Comparison of ENCODE assay signal across 1 cellular context in genomic region chr17:64919289-64920025, GRCh38.
TF ChIP-seq lines count a peak whose summit lies in the region.

LRRC37A3 (minus strand) TSS chr17:64919478; CDS start chr17:64897257, 22,221 bp downstream.

TF ChIP-seq in GM12878, 131 proteins besides CTCF, POLR2A, EP300 and RAD21 (continued from another document):
- TF ChIP-seq BHLHE40 (IDR thresholded peaks at IDR 0.05; ENCODE audit: borderline replicate concordance in 1 of 2, low read depth in 2 of 2, low read length in 1 of 2): peak; percentile 93 to 98
- 0 out of 2 replicates have a peak, but pooled peaks have one; percentile 17 for TF ChIP-seq ESRRA (IDR thresholded peaks at IDR 0.05; ENCODE audit: low read length)
- peak; percentile 72 for TF ChIP-seq RELA (IDR thresholded peaks at IDR 0.05; ENCODE audit: borderline replicate concordance, partially characterized antibody)
- peak; percentile 89 for TF ChIP-seq USF1 (IDR thresholded peaks at IDR 0.05; ENCODE audit: borderline replicate concordance, extremely low read length, insufficient read depth, low read depth, low read length)
- peak; percentile 92 for TF ChIP-seq TAF1 (IDR thresholded peaks at IDR 0.05; ENCODE audit: borderline replicate concordance, low read depth, low read length)
- peak; percentile 18 for TF ChIP-seq SP1 (IDR thresholded peaks at IDR 0.05; ENCODE audit: low read depth, low read length)
- TF ChIP-seq ASH2L (IDR thresholded peaks at IDR 0.05; ENCODE audit: borderline replicate concordance, low read depth): 0 out of 2 replicates have a peak, but pooled peaks have one; percentile 58
- TF ChIP-seq, protein P1, sequence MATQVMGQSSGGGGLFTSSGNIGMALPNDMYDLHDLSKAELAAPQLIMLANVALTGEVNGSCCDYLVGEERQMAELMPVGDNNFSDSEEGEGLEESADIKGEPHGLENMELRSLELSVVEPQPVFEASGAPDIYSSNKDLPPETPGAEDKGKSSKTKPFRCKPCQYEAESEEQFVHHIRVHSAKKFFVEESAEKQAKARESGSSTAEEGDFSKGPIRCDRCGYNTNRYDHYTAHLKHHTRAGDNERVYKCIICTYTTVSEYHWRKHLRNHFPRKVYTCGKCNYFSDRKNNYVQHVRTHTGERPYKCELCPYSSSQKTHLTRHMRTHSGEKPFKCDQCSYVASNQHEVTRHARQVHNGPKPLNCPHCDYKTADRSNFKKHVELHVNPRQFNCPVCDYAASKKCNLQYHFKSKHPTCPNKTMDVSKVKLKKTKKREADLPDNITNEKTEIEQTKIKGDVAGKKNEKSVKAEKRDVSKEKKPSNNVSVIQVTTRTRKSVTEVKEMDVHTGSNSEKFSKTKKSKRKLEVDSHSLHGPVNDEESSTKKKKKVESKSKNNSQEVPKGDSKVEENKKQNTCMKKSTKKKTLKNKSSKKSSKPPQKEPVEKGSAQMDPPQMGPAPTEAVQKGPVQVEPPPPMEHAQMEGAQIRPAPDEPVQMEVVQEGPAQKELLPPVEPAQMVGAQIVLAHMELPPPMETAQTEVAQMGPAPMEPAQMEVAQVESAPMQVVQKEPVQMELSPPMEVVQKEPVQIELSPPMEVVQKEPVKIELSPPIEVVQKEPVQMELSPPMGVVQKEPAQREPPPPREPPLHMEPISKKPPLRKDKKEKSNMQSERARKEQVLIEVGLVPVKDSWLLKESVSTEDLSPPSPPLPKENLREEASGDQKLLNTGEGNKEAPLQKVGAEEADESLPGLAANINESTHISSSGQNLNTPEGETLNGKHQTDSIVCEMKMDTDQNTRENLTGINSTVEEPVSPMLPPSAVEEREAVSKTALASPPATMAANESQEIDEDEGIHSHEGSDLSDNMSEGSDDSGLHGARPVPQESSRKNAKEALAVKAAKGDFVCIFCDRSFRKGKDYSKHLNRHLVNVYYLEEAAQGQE (IDR thresholded peaks at IDR 0.05; ENCODE audit: low read depth, low read length): 0 out of 2 replicates have a peak, but pooled peaks have one; percentile 16
- peak; percentile 77; the same call in 1 of the 2 replicates for TF ChIP-seq ZNF592 (IDR thresholded peaks at IDR 0.05)
- TF ChIP-seq BACH1 (IDR thresholded peaks at IDR 0.05; ENCODE audit: borderline replicate concordance): peak; percentile 57; the same call in 1 of the 2 replicates
- TF ChIP-seq MXI1 (IDR thresholded peaks at IDR 0.05; ENCODE audit: low read depth, low read length): peak; percentile 59; the same call in 1 of the 2 replicates
- TF ChIP-seq SMARCA5 (IDR thresholded peaks at IDR 0.05): peak; percentile 97
- TF ChIP-seq NKRF (conservative IDR thresholded peaks at IDR 0.05): 0 out of 2 replicates have a peak, but pooled peaks have one; percentile 3
- peak; percentile 89 for TF ChIP-seq ATF3 (IDR thresholded peaks at IDR 0.05; ENCODE audit: borderline replicate concordance, extremely low read depth, low read depth, low read length)
- TF ChIP-seq PML (IDR thresholded peaks at IDR 0.05; ENCODE audit: low read length): peak; percentile 74; the same call in 1 of the 2 replicates
- TF ChIP-seq, protein P2, sequence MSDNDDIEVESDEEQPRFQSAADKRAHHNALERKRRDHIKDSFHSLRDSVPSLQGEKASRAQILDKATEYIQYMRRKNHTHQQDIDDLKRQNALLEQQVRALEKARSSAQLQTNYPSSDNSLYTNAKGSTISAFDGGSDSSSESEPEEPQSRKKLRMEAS (IDR thresholded peaks at IDR 0.05; ENCODE audit: low read depth, low read length): peak; percentile 76; the same call in 1 of the 2 replicates
- TF ChIP-seq IRF3 (IDR thresholded peaks at IDR 0.05): peak; percentile 14; the same call in 1 of the 2 replicates
- TF ChIP-seq MEF2A (IDR thresholded peaks at IDR 0.05; ENCODE audit: insufficient read depth, low read depth, low read length): 0 out of 2 replicates have a peak, but pooled peaks have one; percentile 42
- peak; percentile 94 for TF ChIP-seq YY1 (IDR thresholded peaks at IDR 0.05; ENCODE audit: low read depth, low read length)
- peak; percentile 68 for TF ChIP-seq POLR2AphosphoS5 (IDR thresholded peaks at IDR 0.05; ENCODE audit: low read length)
- TF ChIP-seq, protein P3, sequence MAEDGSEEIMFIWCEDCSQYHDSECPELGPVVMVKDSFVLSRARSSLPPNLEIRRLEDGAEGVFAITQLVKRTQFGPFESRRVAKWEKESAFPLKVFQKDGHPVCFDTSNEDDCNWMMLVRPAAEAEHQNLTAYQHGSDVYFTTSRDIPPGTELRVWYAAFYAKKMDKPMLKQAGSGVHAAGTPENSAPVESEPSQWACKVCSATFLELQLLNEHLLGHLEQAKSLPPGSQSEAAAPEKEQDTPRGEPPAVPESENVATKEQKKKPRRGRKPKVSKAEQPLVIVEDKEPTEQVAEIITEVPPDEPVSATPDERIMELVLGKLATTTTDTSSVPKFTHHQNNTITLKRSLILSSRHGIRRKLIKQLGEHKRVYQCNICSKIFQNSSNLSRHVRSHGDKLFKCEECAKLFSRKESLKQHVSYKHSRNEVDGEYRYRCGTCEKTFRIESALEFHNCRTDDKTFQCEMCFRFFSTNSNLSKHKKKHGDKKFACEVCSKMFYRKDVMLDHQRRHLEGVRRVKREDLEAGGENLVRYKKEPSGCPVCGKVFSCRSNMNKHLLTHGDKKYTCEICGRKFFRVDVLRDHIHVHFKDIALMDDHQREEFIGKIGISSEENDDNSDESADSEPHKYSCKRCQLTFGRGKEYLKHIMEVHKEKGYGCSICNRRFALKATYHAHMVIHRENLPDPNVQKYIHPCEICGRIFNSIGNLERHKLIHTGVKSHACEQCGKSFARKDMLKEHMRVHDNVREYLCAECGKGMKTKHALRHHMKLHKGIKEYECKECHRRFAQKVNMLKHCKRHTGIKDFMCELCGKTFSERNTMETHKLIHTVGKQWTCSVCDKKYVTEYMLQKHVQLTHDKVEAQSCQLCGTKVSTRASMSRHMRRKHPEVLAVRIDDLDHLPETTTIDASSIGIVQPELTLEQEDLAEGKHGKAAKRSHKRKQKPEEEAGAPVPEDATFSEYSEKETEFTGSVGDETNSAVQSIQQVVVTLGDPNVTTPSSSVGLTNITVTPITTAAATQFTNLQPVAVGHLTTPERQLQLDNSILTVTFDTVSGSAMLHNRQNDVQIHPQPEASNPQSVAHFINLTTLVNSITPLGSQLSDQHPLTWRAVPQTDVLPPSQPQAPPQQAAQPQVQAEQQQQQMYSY (CRISPR knock-in tag; IDR thresholded peaks at IDR 0.05): 0 out of 2 replicates have a peak, but pooled peaks have one; percentile 39
- peak; percentile 4; the same call in 1 of the 2 replicates for TF ChIP-seq ZNF384 (IDR thresholded peaks at IDR 0.05; ENCODE audit: borderline replicate concordance, low read depth, low read length)
- TF ChIP-seq USF2 (IDR thresholded peaks at IDR 0.05; ENCODE audit: borderline replicate concordance, low read depth, low read length): peak; percentile 69
- peak; percentile 61; the same call in 1 of the 3 replicates for TF ChIP-seq POU2F2 (IDR thresholded peaks at IDR 0.05; ENCODE audit: borderline replicate concordance, low read depth, low read length)
- peak; percentile 34; the same call in 1 of the 2 replicates for TF ChIP-seq TCF12 (IDR thresholded peaks at IDR 0.05; ENCODE audit: low read depth, low read length)
